In the genomic region with DNA sequence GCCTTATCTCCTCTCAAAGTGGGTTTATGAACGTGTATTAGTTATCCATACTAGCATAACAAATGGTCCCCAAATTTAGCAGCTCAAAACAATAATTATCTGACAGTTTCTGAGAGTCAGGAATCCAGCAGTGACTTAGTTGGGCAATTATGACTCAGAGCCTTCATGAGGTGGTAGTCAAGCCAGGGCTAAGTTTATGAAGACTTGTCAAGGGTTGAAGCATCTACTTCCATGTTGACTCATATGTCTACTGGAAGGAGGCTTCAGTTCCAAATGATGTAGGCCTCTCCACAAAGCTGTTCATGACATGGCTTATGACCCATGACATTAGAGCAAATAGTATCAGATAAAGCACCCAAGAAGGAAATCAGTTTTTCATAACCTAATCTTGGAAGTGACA, we compare ENCODE assay signal across 2 cellular contexts.
TF ChIP-seq lines count a peak whose summit lies in the region.

No MANE protein-coding gene starts in this region.

TF ChIP-seq in GM12878, 131 proteins besides CTCF, POLR2A, EP300 and RAD21 (continued from another document):
- TF ChIP-seq JUNB (IDR thresholded peaks at IDR 0.05): peak; percentile 77
- TF ChIP-seq ZNF622 (IDR thresholded peaks at IDR 0.05): no peak
- peak in 1 of 2 experiments; percentile 63; a peak in 2 of 4 replicates for TF ChIP-seq ETV6 (conservative IDR thresholded peaks at IDR 0.05 in 1 of 2, IDR thresholded peaks at IDR 0.05 in 1 of 2; ENCODE audit: borderline replicate concordance in 1 of 2, low read depth in 1 of 2)
- TF ChIP-seq RAD51 (IDR thresholded peaks at IDR 0.05): no peak
- TF ChIP-seq NFIC (IDR thresholded peaks at IDR 0.05; ENCODE audit: low read depth, low read length): peak; percentile 35; the same call in 1 of the 2 replicates
- peak; percentile 52 for TF ChIP-seq EED (IDR thresholded peaks at IDR 0.05; ENCODE audit: low read depth)
- 0 out of 2 replicates have a peak, but pooled peaks have one; percentile 28 for TF ChIP-seq CREB1 (IDR thresholded peaks at IDR 0.05; ENCODE audit: low read depth)
TF ChIP-seq in GM12878: peak in this region for 5.

TF ChIP-seq in WTC11, 78 proteins besides CTCF, POLR2A, EP300 and RAD21 (continued from another document):
- TF ChIP-seq RORB (CRISPR knock-in tag; IDR thresholded peaks at IDR 0.05) (no peak), TEAD1 (CRISPR knock-in tag; IDR thresholded peaks at IDR 0.05) (no peak)
- TF ChIP-seq, protein P1, sequence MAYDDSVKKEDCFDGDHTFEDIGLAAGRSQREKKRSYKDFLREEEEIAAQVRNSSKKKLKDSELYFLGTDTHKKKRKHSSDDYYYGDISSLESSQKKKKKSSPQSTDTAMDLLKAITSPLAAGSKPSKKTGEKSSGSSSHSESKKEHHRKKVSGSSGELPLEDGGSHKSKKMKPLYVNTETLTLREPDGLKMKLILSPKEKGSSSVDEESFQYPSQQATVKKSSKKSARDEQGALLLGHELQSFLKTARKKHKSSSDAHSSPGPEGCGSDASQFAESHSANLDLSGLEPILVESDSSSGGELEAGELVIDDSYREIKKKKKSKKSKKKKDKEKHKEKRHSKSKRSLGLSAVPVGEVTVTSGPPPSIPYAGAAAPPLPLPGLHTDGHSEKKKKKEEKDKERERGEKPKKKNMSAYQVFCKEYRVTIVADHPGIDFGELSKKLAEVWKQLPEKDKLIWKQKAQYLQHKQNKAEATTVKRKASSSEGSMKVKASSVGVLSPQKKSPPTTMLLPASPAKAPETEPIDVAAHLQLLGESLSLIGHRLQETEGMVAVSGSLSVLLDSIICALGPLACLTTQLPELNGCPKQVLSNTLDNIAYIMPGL (CRISPR knock-in tag; IDR thresholded peaks at IDR 0.05): no peak
- TF ChIP-seq, protein P2, sequence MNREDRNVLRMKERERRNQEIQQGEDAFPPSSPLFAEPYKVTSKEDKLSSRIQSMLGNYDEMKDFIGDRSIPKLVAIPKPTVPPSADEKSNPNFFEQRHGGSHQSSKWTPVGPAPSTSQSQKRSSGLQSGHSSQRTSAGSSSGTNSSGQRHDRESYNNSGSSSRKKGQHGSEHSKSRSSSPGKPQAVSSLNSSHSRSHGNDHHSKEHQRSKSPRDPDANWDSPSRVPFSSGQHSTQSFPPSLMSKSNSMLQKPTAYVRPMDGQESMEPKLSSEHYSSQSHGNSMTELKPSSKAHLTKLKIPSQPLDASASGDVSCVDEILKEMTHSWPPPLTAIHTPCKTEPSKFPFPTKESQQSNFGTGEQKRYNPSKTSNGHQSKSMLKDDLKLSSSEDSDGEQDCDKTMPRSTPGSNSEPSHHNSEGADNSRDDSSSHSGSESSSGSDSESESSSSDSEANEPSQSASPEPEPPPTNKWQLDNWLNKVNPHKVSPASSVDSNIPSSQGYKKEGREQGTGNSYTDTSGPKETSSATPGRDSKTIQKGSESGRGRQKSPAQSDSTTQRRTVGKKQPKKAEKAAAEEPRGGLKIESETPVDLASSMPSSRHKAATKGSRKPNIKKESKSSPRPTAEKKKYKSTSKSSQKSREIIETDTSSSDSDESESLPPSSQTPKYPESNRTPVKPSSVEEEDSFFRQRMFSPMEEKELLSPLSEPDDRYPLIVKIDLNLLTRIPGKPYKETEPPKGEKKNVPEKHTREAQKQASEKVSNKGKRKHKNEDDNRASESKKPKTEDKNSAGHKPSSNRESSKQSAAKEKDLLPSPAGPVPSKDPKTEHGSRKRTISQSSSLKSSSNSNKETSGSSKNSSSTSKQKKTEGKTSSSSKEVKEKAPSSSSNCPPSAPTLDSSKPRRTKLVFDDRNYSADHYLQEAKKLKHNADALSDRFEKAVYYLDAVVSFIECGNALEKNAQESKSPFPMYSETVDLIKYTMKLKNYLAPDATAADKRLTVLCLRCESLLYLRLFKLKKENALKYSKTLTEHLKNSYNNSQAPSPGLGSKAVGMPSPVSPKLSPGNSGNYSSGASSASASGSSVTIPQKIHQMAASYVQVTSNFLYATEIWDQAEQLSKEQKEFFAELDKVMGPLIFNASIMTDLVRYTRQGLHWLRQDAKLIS (CRISPR knock-in tag; IDR thresholded peaks at IDR 0.05; ENCODE audit: borderline replicate concordance): no peak
- TF ChIP-seq, protein P3, sequence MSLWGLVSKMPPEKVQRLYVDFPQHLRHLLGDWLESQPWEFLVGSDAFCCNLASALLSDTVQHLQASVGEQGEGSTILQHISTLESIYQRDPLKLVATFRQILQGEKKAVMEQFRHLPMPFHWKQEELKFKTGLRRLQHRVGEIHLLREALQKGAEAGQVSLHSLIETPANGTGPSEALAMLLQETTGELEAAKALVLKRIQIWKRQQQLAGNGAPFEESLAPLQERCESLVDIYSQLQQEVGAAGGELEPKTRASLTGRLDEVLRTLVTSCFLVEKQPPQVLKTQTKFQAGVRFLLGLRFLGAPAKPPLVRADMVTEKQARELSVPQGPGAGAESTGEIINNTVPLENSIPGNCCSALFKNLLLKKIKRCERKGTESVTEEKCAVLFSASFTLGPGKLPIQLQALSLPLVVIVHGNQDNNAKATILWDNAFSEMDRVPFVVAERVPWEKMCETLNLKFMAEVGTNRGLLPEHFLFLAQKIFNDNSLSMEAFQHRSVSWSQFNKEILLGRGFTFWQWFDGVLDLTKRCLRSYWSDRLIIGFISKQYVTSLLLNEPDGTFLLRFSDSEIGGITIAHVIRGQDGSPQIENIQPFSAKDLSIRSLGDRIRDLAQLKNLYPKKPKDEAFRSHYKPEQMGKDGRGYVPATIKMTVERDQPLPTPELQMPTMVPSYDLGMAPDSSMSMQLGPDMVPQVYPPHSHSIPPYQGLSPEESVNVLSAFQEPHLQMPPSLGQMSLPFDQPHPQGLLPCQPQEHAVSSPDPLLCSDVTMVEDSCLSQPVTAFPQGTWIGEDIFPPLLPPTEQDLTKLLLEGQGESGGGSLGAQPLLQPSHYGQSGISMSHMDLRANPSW (CRISPR knock-in tag; conservative IDR thresholded peaks at IDR 0.05; ENCODE audit: low read depth): no peak
- TF ChIP-seq, protein P4, sequence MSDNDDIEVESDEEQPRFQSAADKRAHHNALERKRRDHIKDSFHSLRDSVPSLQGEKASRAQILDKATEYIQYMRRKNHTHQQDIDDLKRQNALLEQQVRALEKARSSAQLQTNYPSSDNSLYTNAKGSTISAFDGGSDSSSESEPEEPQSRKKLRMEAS (CRISPR knock-in tag; IDR thresholded peaks at IDR 0.05): no peak
- TF ChIP-seq, protein P5, sequence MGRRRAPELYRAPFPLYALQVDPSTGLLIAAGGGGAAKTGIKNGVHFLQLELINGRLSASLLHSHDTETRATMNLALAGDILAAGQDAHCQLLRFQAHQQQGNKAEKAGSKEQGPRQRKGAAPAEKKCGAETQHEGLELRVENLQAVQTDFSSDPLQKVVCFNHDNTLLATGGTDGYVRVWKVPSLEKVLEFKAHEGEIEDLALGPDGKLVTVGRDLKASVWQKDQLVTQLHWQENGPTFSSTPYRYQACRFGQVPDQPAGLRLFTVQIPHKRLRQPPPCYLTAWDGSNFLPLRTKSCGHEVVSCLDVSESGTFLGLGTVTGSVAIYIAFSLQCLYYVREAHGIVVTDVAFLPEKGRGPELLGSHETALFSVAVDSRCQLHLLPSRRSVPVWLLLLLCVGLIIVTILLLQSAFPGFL (CRISPR knock-in tag; IDR thresholded peaks at IDR 0.05; ENCODE audit: borderline replicate concordance): no peak
